Comparison of ENCODE assay signal across 11 cellular contexts in the genomic region with DNA sequence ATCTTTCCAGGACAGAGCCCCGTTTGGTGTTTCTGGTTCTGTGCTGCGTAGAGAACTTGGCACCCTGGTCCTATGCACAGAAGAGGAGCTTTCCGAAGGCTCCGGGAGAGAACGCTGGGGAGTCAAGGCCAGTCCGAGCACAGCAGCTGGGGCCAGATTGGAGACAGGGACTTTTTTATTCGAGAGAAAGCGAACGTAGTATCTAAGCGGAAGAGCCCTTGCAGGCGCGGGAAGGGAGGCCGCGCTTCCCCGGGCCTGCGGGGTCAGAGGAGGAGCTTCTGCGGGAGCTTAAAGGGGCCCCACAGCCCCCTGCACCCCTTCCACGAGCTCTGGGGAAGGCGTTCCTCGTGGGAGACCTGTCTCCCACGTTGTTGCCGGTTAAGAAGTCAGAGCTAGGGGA. TPM values are rescaled to one million over a fixed set of nuclear protein-coding genes. Genes with fewer than 3 reads are reported as not detected.
DNase-seq lines count a peak whose midpoint lies in the region; ATAC-seq, FAIRE-seq and TF ChIP-seq lines count a peak whose summit lies in the region.
"Had no signal": no experiment of that assay in that cellular context is flagged by ENCODE, and none has a peak within 500 bp of the region (broad histone marks: within the 10 kb centered on the region; RNA-seq: fewer than 3 reads in every experiment).

No MANE protein-coding gene starts in this region.

- POLR2A ChIA-PET in activated CD4-positive, alpha-beta T cell treated with anti-CD3 and anti-CD28 coated beads, Interleukin-2, amount 10 ng/mL, durations not matched to agents 7 days and 5 days (lab: Charles Lee): no interaction called here
- POLR2A ChIA-PET in HepG2 (lab: Yijun Ruan, JAX): no interaction called here

- no peaks in the 10 kb centered on the region for H3K79me2 ChIP-seq in HepG2 (ENCODE audit: insufficient read depth, low read length)

- no peaks in the 10 kb centered on the region for H3K36me3 ChIP-seq in HepG2 (replicated peaks in 1 of 2; ENCODE audit: control insufficient read depth in 1 of 2, insufficient read depth in 2 of 2, low read length in 2 of 2)
- H3K36me3 ChIP-seq: prostate gland had no signal

- no peak overlapping the region for H3K9ac ChIP-seq in HepG2 (ENCODE audit: insufficient read depth, low read depth, low read length)

- no peak for TF ChIP-seq RAD21 in HepG2 (CRISPR knock-in tag; IDR thresholded peaks at IDR 0.05)

- H3K36me3 Mint-ChIP-seq in activated CD4-positive, alpha-beta T cell treated with anti-CD3 and anti-CD28 coated beads, Interleukin-2, amount 10 ng/mL, durations not matched to agents 7 days and 5 days (ENCODE audit: low read depth): peaks cover 5% of the 10 kb centered on the region
- no peaks in the 10 kb centered on the region for H3K36me3 Mint-ChIP-seq in brain
- peaks cover 4 to 9% of the 10 kb centered on the region in 2 donors for H3K36me3 Mint-ChIP-seq in stimulated activated naive B cell treated with anti-CD40 and anti-IgM and Interleukin-4, amounts not matched to agents 10 μg/mL and 1 μg/mL and 100 μg/mL, for 72 hours

- H3K9me3 ChIP-seq in HepG2 (ENCODE audit: low read length): peaks cover 11% of the 10 kb centered on the region; the same call in 1 of the 2 replicates
- H3K9me3 ChIP-seq: prostate gland had no signal

- FAIRE-seq in HepG2 (lab: Jason Lieb, UNC): no peak

- CTCF ChIA-PET in activated CD4-positive, alpha-beta T cell treated with anti-CD3 and anti-CD28 coated beads, Interleukin-2, amount 10 ng/mL, durations not matched to agents 7 days and 5 days (lab: Charles Lee): interaction anchor here (0.6 to 2.0 kb wide), 4 partner anchors 79 to 555 kb away, joined by 3 to 13 read pairs (median 4); partner anchors contain the start of gene ANKRD10
- CTCF ChIA-PET in HepG2 (lab: Yijun Ruan, JAX; ENCODE audit: low intra/inter-chr PET ratio, low total read pairs): no interaction called here

- no peak for TF ChIP-seq CTCF in brain (conservative IDR thresholded peaks at IDR 0.05)
- no peak for TF ChIP-seq CTCF in HepG2 (CRISPR knock-in tag; IDR thresholded peaks at IDR 0.05)

- H3K9me3 Mint-ChIP-seq in activated CD4-positive, alpha-beta T cell treated with anti-CD3 and anti-CD28 coated beads, Interleukin-2, amount 10 ng/mL, durations not matched to agents 7 days and 5 days: peaks cover 7% of the 10 kb centered on the region
- peaks cover 9 to 14% (median 11%) of the 10 kb centered on the region in 5 experiments for H3K9me3 Mint-ChIP-seq in brain
- peaks cover 8 to 9% of the 10 kb centered on the region in 2 donors for H3K9me3 Mint-ChIP-seq in stimulated activated naive B cell treated with anti-CD40 and anti-IgM and Interleukin-4, amounts not matched to agents 10 μg/mL and 1 μg/mL and 100 μg/mL, for 72 hours

- BruUV-seq in HepG2 (replicated peaks; lab: Mats Ljungman, UMichigan): no TSS peak

- 73% methylated on average over 18 of the region's 22 CpGs for WGBS in HepG2 (ENCODE audit: low lambda C conversion rate)

- ATAC-seq in HepG2: peak; percentile 19; the same call in 2 of the 3 replicates
- no peak for ATAC-seq in stimulated activated naive B cell treated with anti-CD40 and anti-IgM and Interleukin-4, amounts not matched to agents 10 μg/mL and 1 μg/mL and 100 μg/mL, for 72 hours (replicated peaks)
- no peak for ATAC-seq in HG02610 (IDR thresholded peaks at IDR 0.05; ENCODE audit: unreplicated experiment)

- TF ChIP-seq EP300 in HepG2 (IDR thresholded peaks at IDR 0.05; ENCODE audit: low read depth in 2 of 2, low read length in 2 of 2) (no peak), HepG2 (CRISPR knock-in tag; IDR thresholded peaks at IDR 0.05; ENCODE audit: borderline replicate concordance) (no peak)

- H3K4me1 ChIP-seq in HepG2 (ENCODE audit: insufficient read depth, low read length): 0 out of 2 replicates have a peak, but pooled peaks cover 5% of the 10 kb centered on the region
- H3K4me1 ChIP-seq: prostate gland had no signal

- no peak overlapping the region for H2AFZ ChIP-seq in HepG2 (ENCODE audit: low read length)

- H3K4me1 Mint-ChIP-seq in activated CD4-positive, alpha-beta T cell treated with anti-CD3 and anti-CD28 coated beads, Interleukin-2, amount 10 ng/mL, durations not matched to agents 7 days and 5 days: peaks cover 11% of the 10 kb centered on the region
- H3K4me1 Mint-ChIP-seq in brain: peaks cover 12% of the 10 kb centered on the region
- peaks cover 5 to 15% of the 10 kb centered on the region in 2 donors for H3K4me1 Mint-ChIP-seq in stimulated activated naive B cell treated with anti-CD40 and anti-IgM and Interleukin-4, amounts not matched to agents 10 μg/mL and 1 μg/mL and 100 μg/mL, for 72 hours

- H3K27me3 Mint-ChIP-seq in activated CD4-positive, alpha-beta T cell treated with anti-CD3 and anti-CD28 coated beads, Interleukin-2, amount 10 ng/mL, durations not matched to agents 7 days and 5 days: peaks cover 56% of the 10 kb centered on the region
- H3K27me3 Mint-ChIP-seq in brain: peaks cover 29% of the 10 kb centered on the region
- H3K27me3 Mint-ChIP-seq in stimulated activated naive B cell treated with anti-CD40 and anti-IgM and Interleukin-4, amounts not matched to agents 10 μg/mL and 1 μg/mL and 100 μg/mL, for 72 hours: peaks cover 49 to 63% of the 10 kb centered on the region in 2 donors

- no peaks in the 10 kb centered on the region for H4K20me1 ChIP-seq in HepG2 (ENCODE audit: insufficient read depth, low read length)

- TF ChIP-seq POLR2A in HepG2 (IDR thresholded peaks at IDR 0.05; ENCODE audit: insufficient read depth in 1 of 2, low read depth in 2 of 2, low read length in 2 of 2): no peak

- H3K27me3 ChIP-seq in HepG2 (ENCODE audit: control insufficient read depth in 1 of 2, insufficient read depth in 2 of 2, low read length in 2 of 2): peaks cover 3 to 27% of the 10 kb centered on the region in 2 experiments; a peak in 4 of 5 replicates

- H3K4me3 ChIP-seq in HepG2 (replicated peaks in 1 of 3; ENCODE audit: insufficient read depth in 1 of 3, low read depth in 2 of 3, low read length in 3 of 3): no peak overlapping the region

- intact Hi-C loops in HepG2 (cut with micrococcal nuclease; ENCODE audit: unreplicated experiment): no loop called here

- in situ Hi-C loops in HepG2 (cut with HindIII; ENCODE audit: extremely low pct_ligation_motif_present, low pct_unique_long_range_greater_than_20kb): loop anchor here (10.0 kb wide), 1 partner anchor 158 kb away; no protein-coding TSS in a partner anchor

- H3K27ac Mint-ChIP-seq in activated CD4-positive, alpha-beta T cell treated with anti-CD3 and anti-CD28 coated beads, Interleukin-2, amount 10 ng/mL, durations not matched to agents 7 days and 5 days: peak overlapping the region; percentile 61
- peak overlapping the region in 1 of 5 experiments; percentile 28 for H3K27ac Mint-ChIP-seq in brain
- H3K27ac Mint-ChIP-seq in stimulated activated naive B cell treated with anti-CD40 and anti-IgM and Interleukin-4, amounts not matched to agents 10 μg/mL and 1 μg/mL and 100 μg/mL, for 72 hours: peak overlapping the region; percentile 53

- H3K27ac ChIP-seq in HepG2 (ENCODE audit: extremely low read length, insufficient read depth, low read length): no peak overlapping the region

- peak overlapping the region; percentile 57 for H3K4me3 Mint-ChIP-seq in activated CD4-positive, alpha-beta T cell treated with anti-CD3 and anti-CD28 coated beads, Interleukin-2, amount 10 ng/mL, durations not matched to agents 7 days and 5 days
- H3K4me3 Mint-ChIP-seq in brain: peak overlapping the region; percentile 74 to 87 (median 84)
- H3K4me3 Mint-ChIP-seq in stimulated activated naive B cell treated with anti-CD40 and anti-IgM and Interleukin-4, amounts not matched to agents 10 μg/mL and 1 μg/mL and 100 μg/mL, for 72 hours: peak overlapping the region; percentile 76 to 81

- DNase-seq in activated CD4-positive, alpha-beta T cell treated with anti-CD3 and anti-CD28 coated beads, Interleukin-2, amount 10 ng/mL, durations not matched to agents 7 days and 5 days: no peak
- DNase-seq in activated CD4-positive, alpha-beta T cell treated with anti-CD3 and anti-CD28 coated beads, Interleukin-2, amount 50 U/mL, for 4 hours: no peak
- DNase-seq in HepG2 (ENCODE audit: low spot score): no peak
- DNase-seq in stimulated activated naive B cell treated with anti-CD40 and anti-IgM and Interleukin-4, amounts not matched to agents 10 μg/mL and 1 μg/mL and 100 μg/mL, for 72 hours: no peak
- DNase-seq in NCI-H1105 (lab: John Stamatoyannopoulos, UW): no peak
- no peak for DNase-seq in NCI-H2171 (lab: John Stamatoyannopoulos, UW)
- DNase-seq: NCI-H1930, RPMI8226 had no signal

- no peak overlapping the region for H3K4me2 ChIP-seq in HepG2 (ENCODE audit: low read depth, low read length)

TF ChIP-seq in HepG2, 621 proteins besides CTCF, POLR2A, EP300 and RAD21 (continues in another document):
- TF ChIP-seq ZNF343 (CRISPR knock-in tag; IDR thresholded peaks at IDR 0.05): no peak

RNA-seq across cellular contexts. Expression of gene ARHGEF7, which starts 48.6 kb away (rescaled TPM):
- total RNA-seq in activated CD4-positive, alpha-beta T cell treated with anti-CD3 and anti-CD28 coated beads, Interleukin-2, amount 10 ng/mL, durations not matched to agents 7 days and 5 days: 10 to 100 TPM; 64.5 to 72.2 TPM
- polyA plus RNA-seq in brain (ENCODE audit: insufficient read depth, low read depth, low replicate concordance) (68.9 TPM), HepG2 (2011; rRNA removed) (22.0 and 22.3 TPM in 2 replicates)
- 15.7 and 16.1 TPM in 2 replicates for total RNA-seq in HepG2 (2016; rRNA removed; fragmentation: Illumina TruSeq; extraction: Trizol)
- 11.5 and 12.3 TPM in 2 replicates for total RNA-seq in HepG2 (2016; cell fraction: cytosol; rRNA removed; fragmentation: Illumina TruSeq; extraction: Trizol; ENCODE audit: low read depth)
- total RNA-seq in HepG2 (2016; cell fraction: insoluble cytoplasmic fraction; rRNA removed; fragmentation: Illumina TruSeq; extraction: Trizol): 13.7 and 16.6 TPM in 2 replicates
- total RNA-seq in HepG2 (2016; cell fraction: membrane; rRNA removed; fragmentation: Illumina TruSeq; extraction: Trizol): 9.3 and 9.6 TPM in 2 replicates
- 45.3 and 48.2 TPM in 2 replicates for total RNA-seq in HepG2 (2016; cell fraction: nucleus; rRNA removed; fragmentation: Illumina TruSeq; extraction: Trizol)
- polyA plus RNA-seq in HepG2 (2011; cell fraction: cytosol; rRNA removed): 9.0 and 10.2 TPM in 2 replicates
- polyA plus RNA-seq in HepG2 (2011; cell fraction: nucleus; rRNA removed): 110 and 141 TPM in 2 replicates
- 21.5 and 24.1 TPM in 2 replicates for polyA plus RNA-seq in HepG2 (2012)
- 0.69 and 0.98 TPM in 2 replicates for polyA plus RNA-seq in HepG2 (2016; cell fraction: cytosol; fragmentation: Illumina TruSeq; extraction: Trizol; ENCODE audit: low read depth)
- polyA plus RNA-seq in HepG2 (2016; cell fraction: insoluble cytoplasmic fraction; fragmentation: Illumina TruSeq; extraction: Trizol; ENCODE audit: low read depth): 13.3 and 17.2 TPM in 2 replicates
- polyA plus RNA-seq in HepG2 (2016; cell fraction: membrane; fragmentation: Illumina TruSeq; extraction: Trizol; ENCODE audit: low read depth): 2.7 and 3.1 TPM in 2 replicates
- polyA plus RNA-seq in HepG2 (2016; cell fraction: nucleus; fragmentation: Illumina TruSeq; extraction: Trizol; ENCODE audit: insufficient read depth, low read depth): 47.5 and 52.5 TPM in 2 replicates
- 26.0 and 29.1 TPM in 2 replicates for polyA minus RNA-seq in HepG2 (2011; rRNA and poly(A)+ RNA removed; ENCODE audit: low replicate concordance)
- 9.2 and 12.9 TPM in 2 replicates for polyA minus RNA-seq in HepG2 (2011; cell fraction: cytosol; rRNA and poly(A)+ RNA removed)
- 117 and 128 TPM in 2 replicates for polyA minus RNA-seq in HepG2 (2011; cell fraction: nucleus; rRNA and poly(A)+ RNA removed)
